In genomic region chr20:46057856-46058655, GRCh38 we compare ENCODE assay signal across 8 cellular contexts. TPM values are rescaled to one million over a fixed set of nuclear protein-coding genes. Genes with fewer than 3 reads are reported as not detected.
DNase-seq lines count a peak whose midpoint lies in the region; ATAC-seq lines count a peak whose summit lies in the region.

No MANE protein-coding gene starts in this region.

- H3K4me3 Mint-ChIP-seq in activated naive CD8-positive, alpha-beta T cell = peak overlapping the region; percentile 30
- no peak overlapping the region for H3K4me3 Mint-ChIP-seq in activated naive CD8-positive, alpha-beta T cell treated with anti-CD3 and anti-CD28 coated beads for 36 hours
- peak overlapping the region; percentile 53 to 58 for H3K4me3 Mint-ChIP-seq in stimulated activated naive CD8-positive, alpha-beta T cell treated with anti-CD3 and anti-CD28 coated beads, Interleukin-15, amount 100 ng/mL, for 72 hours

- peaks cover 49% of the 10 kb centered on the region for H3K4me1 Mint-ChIP-seq in activated naive CD8-positive, alpha-beta T cell (ENCODE audit: low read depth)
- H3K4me1 Mint-ChIP-seq in activated naive CD8-positive, alpha-beta T cell treated with anti-CD3 and anti-CD28 coated beads for 36 hours = peaks cover 33% of the 10 kb centered on the region
- peaks cover 53% of the 10 kb centered on the region for H3K4me1 Mint-ChIP-seq in stimulated activated naive CD8-positive, alpha-beta T cell treated with anti-CD3 and anti-CD28 coated beads, Interleukin-15, amount 100 ng/mL, for 72 hours

- H3K27ac Mint-ChIP-seq in activated naive CD8-positive, alpha-beta T cell = no peak overlapping the region
- H3K27ac Mint-ChIP-seq in activated naive CD8-positive, alpha-beta T cell treated with anti-CD3 and anti-CD28 coated beads for 36 hours = no peak overlapping the region
- H3K27ac Mint-ChIP-seq in stimulated activated naive CD8-positive, alpha-beta T cell treated with anti-CD3 and anti-CD28 coated beads, Interleukin-15, amount 100 ng/mL, for 72 hours = no peak overlapping the region

- peak; percentile 57 for ATAC-seq in stimulated activated naive CD8-positive, alpha-beta T cell treated with anti-CD3 and anti-CD28 coated beads, Interleukin-15, amount 100 ng/mL, for 72 hours
- ATAC-seq in GM21825 (IDR thresholded peaks at IDR 0.05; ENCODE audit: unreplicated experiment) (no peak), HG03520 (IDR thresholded peaks at IDR 0.05; ENCODE audit: unreplicated experiment) (no peak)

- peaks cover 24% of the 10 kb centered on the region for H3K36me3 Mint-ChIP-seq in activated naive CD8-positive, alpha-beta T cell
- peaks cover 39% of the 10 kb centered on the region for H3K36me3 Mint-ChIP-seq in activated naive CD8-positive, alpha-beta T cell treated with anti-CD3 and anti-CD28 coated beads for 36 hours

- no peak for DNase-seq in activated naive CD8-positive, alpha-beta T cell treated with anti-CD3 and anti-CD28 coated beads for 36 hours
- peak; percentile 5 for DNase-seq in central memory CD4-positive, alpha-beta T cell
- DNase-seq in islet precursor cell (peak; percentile 75), A172 (ENCODE audit: low spot score) (no peak)
- DNase-seq in stimulated activated naive CD8-positive, alpha-beta T cell treated with anti-CD3 and anti-CD28 coated beads, Interleukin-15, amount 100 ng/mL, for 72 hours = peak in 1 of 2 donors; percentile 25

- H3K9me3 Mint-ChIP-seq in activated naive CD8-positive, alpha-beta T cell (ENCODE audit: low read depth) = no peaks in the 10 kb centered on the region
- no peaks in the 10 kb centered on the region for H3K9me3 Mint-ChIP-seq in activated naive CD8-positive, alpha-beta T cell treated with anti-CD3 and anti-CD28 coated beads for 36 hours
- no peaks in the 10 kb centered on the region for H3K9me3 Mint-ChIP-seq in stimulated activated naive CD8-positive, alpha-beta T cell treated with anti-CD3 and anti-CD28 coated beads, Interleukin-15, amount 100 ng/mL, for 72 hours

- H3K27me3 Mint-ChIP-seq in activated naive CD8-positive, alpha-beta T cell = peaks cover 16% of the 10 kb centered on the region
- peaks cover 38% of the 10 kb centered on the region for H3K27me3 Mint-ChIP-seq in activated naive CD8-positive, alpha-beta T cell treated with anti-CD3 and anti-CD28 coated beads for 36 hours
- peaks cover 48% of the 10 kb centered on the region for H3K27me3 Mint-ChIP-seq in stimulated activated naive CD8-positive, alpha-beta T cell treated with anti-CD3 and anti-CD28 coated beads, Interleukin-15, amount 100 ng/mL, for 72 hours

RNA-seq across cellular contexts. Expression of gene SLC12A5, which starts 29.0 kb away (rescaled TPM):
- under 1 TPM; 0.26 to 0.52 TPM for total RNA-seq in activated naive CD8-positive, alpha-beta T cell treated with anti-CD3 and anti-CD28 coated beads for 36 hours
- total RNA-seq in A172 (2014; rRNA removed; shearing (Covaris generic)) = 0.90 and 3.4 TPM in 2 replicates

RNA-seq across cellular contexts. Expression of gene NCOA5, which starts 31.7 kb away (rescaled TPM):
- 10 to 100 TPM; 26.2 to 27.3 TPM for total RNA-seq in activated naive CD8-positive, alpha-beta T cell treated with anti-CD3 and anti-CD28 coated beads for 36 hours
- 31.2 and 40.3 TPM in 2 replicates for total RNA-seq in A172 (2014; rRNA removed; shearing (Covaris generic))

RNA-seq across cellular contexts. Expression of gene MMP9, which starts 49.3 kb away (rescaled TPM):
- under 1 TPM in 1 of 2 experiments, not detected in 1; 0.08 TPM for total RNA-seq in activated naive CD8-positive, alpha-beta T cell treated with anti-CD3 and anti-CD28 coated beads for 36 hours
- 0.26 and 0.71 TPM in 2 replicates for total RNA-seq in A172 (2014; rRNA removed; shearing (Covaris generic))

Comparison
In these comparisons a context has a peak if more than half of its experiments do, and no peak if none do; other contexts are left out.
1. DNase-seq: peak in central memory CD4-positive, alpha-beta T cell (single experiment) and islet precursor cell (single experiment); none in activated naive CD8-positive, alpha-beta T cell treated with anti-CD3 and anti-CD28 coated beads for 36 hours (single experiment) and A172 (single experiment).